1 cellular context compared by ENCODE assay signal in genomic region chr3:49855662-49856061, GRCh38.
TF ChIP-seq lines count a peak whose summit lies in the region.

No MANE protein-coding gene starts in this region.

TF ChIP-seq in HEK293, 187 proteins besides CTCF, POLR2A, EP300 and RAD21 (continued from another document):
- TF ChIP-seq, protein P1, sequence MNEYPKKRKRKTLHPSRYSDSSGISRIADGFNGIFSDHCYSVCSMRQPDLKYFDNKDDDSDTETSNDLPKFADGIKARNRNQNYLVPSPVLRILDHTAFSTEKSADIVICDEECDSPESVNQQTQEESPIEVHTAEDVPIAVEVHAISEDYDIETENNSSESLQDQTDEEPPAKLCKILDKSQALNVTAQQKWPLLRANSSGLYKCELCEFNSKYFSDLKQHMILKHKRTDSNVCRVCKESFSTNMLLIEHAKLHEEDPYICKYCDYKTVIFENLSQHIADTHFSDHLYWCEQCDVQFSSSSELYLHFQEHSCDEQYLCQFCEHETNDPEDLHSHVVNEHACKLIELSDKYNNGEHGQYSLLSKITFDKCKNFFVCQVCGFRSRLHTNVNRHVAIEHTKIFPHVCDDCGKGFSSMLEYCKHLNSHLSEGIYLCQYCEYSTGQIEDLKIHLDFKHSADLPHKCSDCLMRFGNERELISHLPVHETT (tag by site-specific recombination; IDR thresholded peaks at IDR 0.05), result no peak
